ENCODE assay signal across 17 cellular contexts in genomic region chr1:165883056-165883455, GRCh38. TPM values are rescaled to one million over a fixed set of nuclear protein-coding genes. Genes with fewer than 3 reads are reported as not detected.
DNase-seq lines count a peak whose midpoint lies in the region; ATAC-seq and TF ChIP-seq lines count a peak whose summit lies in the region.
"Had no signal": no experiment of that assay in that cellular context is flagged by ENCODE, and none has a peak within 500 bp of the region (broad histone marks: within the 10 kb centered on the region; RNA-seq: fewer than 3 reads in every experiment).

No MANE protein-coding gene starts in this region.

- H3K18ac ChIP-seq in H9 (ENCODE audit: insufficient read length, low read depth, low read length) = no peak overlapping the region

- no peak overlapping the region for H2BK15ac ChIP-seq in H9 (ENCODE audit: low read depth, low read length)

- H2BK120ac ChIP-seq in H9 (ENCODE audit: low read depth, low read length, poor library complexity, severe bottlenecking) = no peak overlapping the region

- H3K9me3 ChIP-seq in H9 (ENCODE audit: control insufficient read depth, low read depth, low read length) = no peaks in the 10 kb centered on the region
- no peaks in the 10 kb centered on the region for H3K9me3 ChIP-seq in RWPE2 (ENCODE audit: severe bottlenecking)
- no peaks in the 10 kb centered on the region for H3K9me3 ChIP-seq in CD8-positive, alpha-beta T cell (ENCODE audit: low read length)
- H3K9me3 ChIP-seq in transverse colon = no peaks in the 10 kb centered on the region
- H3K9me3 ChIP-seq: MG63 had no signal

- no peak overlapping the region for H4K91ac ChIP-seq in H9 (ENCODE audit: insufficient read length, low read depth, low read length)

- H3T11ph ChIP-seq in H9 (ENCODE audit: low read length) = no peak overlapping the region

- H2BK5ac ChIP-seq in H9 (ENCODE audit: insufficient read length, low read length) = no peak overlapping the region

- peaks cover 7% of the 10 kb centered on the region; the same call in 1 of the 2 replicates for H3K4me1 ChIP-seq in H9 (ENCODE audit: insufficient read depth, low read length)
- peaks cover 24% of the 10 kb centered on the region for H3K4me1 ChIP-seq in RWPE2 (ENCODE audit: insufficient read depth, poor library complexity, severe bottlenecking)
- no peaks in the 10 kb centered on the region for H3K4me1 ChIP-seq in CD8-positive, alpha-beta T cell (ENCODE audit: insufficient read depth, low read length)
- peaks cover 0 to 20% (median 16%) of the 10 kb centered on the region in 4 donors for H3K4me1 ChIP-seq in transverse colon

- no peak overlapping the region for H2BK20ac ChIP-seq in H9 (ENCODE audit: low read depth, low read length, poor library complexity, severe bottlenecking)

- no peaks in the 10 kb centered on the region for H4K20me1 ChIP-seq in H9 (ENCODE audit: control insufficient read depth, insufficient read depth, insufficient read length)

- H2AK5ac ChIP-seq in H9 (ENCODE audit: insufficient read length, low read length) = no peak overlapping the region

- no peak overlapping the region for H2BK12ac ChIP-seq in H9 (ENCODE audit: insufficient read length, low read depth, low read length)

- H3K9ac ChIP-seq in H9 (ENCODE audit: extremely low read depth, insufficient read length, low read length) = no peak overlapping the region

- in situ Hi-C loops in transverse colon (cut with MboI; ENCODE audit: low pct_ligation_motif_present in 1 of 4, low pct_unique_long_range_greater_than_20kb in 1 of 4, low sequenced_read_pairs in 3 of 4) = no loop called here

- H3K79me2 ChIP-seq in H9 (ENCODE audit: insufficient read depth, low read length) = peaks cover 51% of the 10 kb centered on the region; the same call in 1 of the 2 replicates

- no peaks in the 10 kb centered on the region for H3K27me3 Mint-ChIP-seq in H9 (ENCODE audit: low read depth)
- H3K27me3 Mint-ChIP-seq in CD8-positive, alpha-beta T cell (ENCODE audit: low read depth) = peaks cover under 1% of the 10 kb centered on the region
- H3K27me3 Mint-ChIP-seq: brain; effector memory CD8-positive, alpha-beta T cell; stimulated activated naive CD8-positive, alpha-beta T cell treated with anti-CD3 and anti-CD28 coated beads, Interleukin-15, Interleukin-2, amounts not matched to agents 100 ng/mL and 50 ng/mL, for 24 hours had no signal

- no peak overlapping the region for H3K4ac ChIP-seq in H9 (ENCODE audit: low read depth, low read length)

- H3K23me2 ChIP-seq in H9 (ENCODE audit: insufficient read length, low read depth, low read length, poor library complexity, severe bottlenecking) = no peaks in the 10 kb centered on the region

- peaks cover 13 to 18% (median 13%) of the 10 kb centered on the region in 3 experiments for H3K36me3 Mint-ChIP-seq in H9 (ENCODE audit: insufficient read depth in 1 of 3, low read depth in 3 of 3)
- H3K36me3 Mint-ChIP-seq in CD8-positive, alpha-beta T cell = no peaks in the 10 kb centered on the region

- H3K27ac ChIP-seq in H9 (ENCODE audit: insufficient read length, low read depth, low read length) (no peak overlapping the region), RWPE2 (ENCODE audit: poor library complexity, severe bottlenecking) (no peak overlapping the region), coronary artery (no peak overlapping the region), transverse colon (no peak overlapping the region)
- no peak overlapping the region for H3K27ac ChIP-seq in CD8-positive, alpha-beta T cell (ENCODE audit: low read depth, low read length)

- WGBS in H9 (ENCODE audit: extremely low coverage, insufficient read length, low lambda C conversion rate) = no CpG with 5 or more reads among the region's 5 CpGs
- 90 to 100% methylated on average over 1 to 5 of the region's 5 CpGs for WGBS in transverse colon (ENCODE audit: low coverage in 1 of 2), 2 donors

- H3K23ac ChIP-seq in H9 (ENCODE audit: insufficient read length, low read depth, low read length) = no peak overlapping the region

- no peak overlapping the region for H2AFZ ChIP-seq in H9 (ENCODE audit: low read length)

- H3K27ac Mint-ChIP-seq in H9 = peak overlapping the region in 2 of 3 experiments; percentile 12 to 72; a peak in 2 of 7 replicates
- H3K27ac Mint-ChIP-seq in CD8-positive, alpha-beta T cell = no peak overlapping the region
- H3K27ac Mint-ChIP-seq: effector memory CD8-positive, alpha-beta T cell; immature natural killer cell; stimulated activated naive CD8-positive, alpha-beta T cell treated with anti-CD3 and anti-CD28 coated beads, Interleukin-15, Interleukin-2, amounts not matched to agents 100 ng/mL and 50 ng/mL, for 24 hours had no signal

- H3K4me3 Mint-ChIP-seq in H9 = no peak overlapping the region
- H3K4me3 Mint-ChIP-seq in CD8-positive, alpha-beta T cell = no peak overlapping the region
- H3K4me3 Mint-ChIP-seq: brain; effector memory CD8-positive, alpha-beta T cell; immature natural killer cell; stimulated activated naive CD8-positive, alpha-beta T cell treated with anti-CD3 and anti-CD28 coated beads, Interleukin-15, Interleukin-2, amounts not matched to agents 100 ng/mL and 50 ng/mL, for 24 hours had no signal

- no peak overlapping the region for H3K56ac ChIP-seq in H9 (ENCODE audit: insufficient read length, low read depth, low read length)

- TF ChIP-seq POLR2A in transverse colon (IDR thresholded peaks at IDR 0.05) = no peak

- no peak overlapping the region for H3K14ac ChIP-seq in H9 (ENCODE audit: insufficient read depth, low read length)

- no peak for TF ChIP-seq EP300 in transverse colon (IDR thresholded peaks at IDR 0.05; ENCODE audit: low read depth)

- H3K4me1 Mint-ChIP-seq in H9 = peaks cover 28 to 29% of the 10 kb centered on the region in 2 experiments
- H3K4me1 Mint-ChIP-seq in CD8-positive, alpha-beta T cell (ENCODE audit: low read depth) = peaks cover 9% of the 10 kb centered on the region

- CTCF ChIA-PET in CD8-positive, alpha-beta T cell (lab: Charles Lee) = no interaction called here

- no peak overlapping the region for H4K8ac ChIP-seq in H9 (replicated peaks; ENCODE audit: insufficient read length, low read depth, low read length)

- DNase-seq in AG10803 (ENCODE audit: low read depth) (peak; percentile 32), H9 (no peak), RWPE2 (ENCODE audit: low spot score) (no peak), islet precursor cell (peak; percentile 64), coronary artery (ENCODE audit: low spot score) (no peak), hypothalamus (lab: John Stamatoyannopoulos, UW) (no peak), transverse colon (no peak)
- DNase-seq in CD8-positive, alpha-beta T cell = no peak
- DNase-seq: activated naive CD4-positive, alpha-beta T cell treated with anti-CD3 and anti-CD28 coated beads, Interleukin-2, amount 50 U/mL, for 16 hours; DMS79; effector memory CD8-positive, alpha-beta T cell; foreskin fibroblast; immature natural killer cell; MG63 had no signal

- H3K36me3 ChIP-seq in RWPE2 (ENCODE audit: low read depth) (0 out of 2 replicates have a peak, but pooled peaks cover 4% of the 10 kb centered on the region), transverse colon (no peaks in the 10 kb centered on the region)
- no peaks in the 10 kb centered on the region for H3K36me3 ChIP-seq in CD8-positive, alpha-beta T cell (ENCODE audit: insufficient read depth, low read length)

- H3K9me3 Mint-ChIP-seq in H9 = peaks cover under 1 to 5% of the 10 kb centered on the region in 2 experiments
- H3K9me3 Mint-ChIP-seq in CD8-positive, alpha-beta T cell = peaks cover under 1% of the 10 kb centered on the region
- H3K9me3 Mint-ChIP-seq: effector memory CD8-positive, alpha-beta T cell; immature natural killer cell; stimulated activated naive CD8-positive, alpha-beta T cell treated with anti-CD3 and anti-CD28 coated beads, Interleukin-15, Interleukin-2, amounts not matched to agents 100 ng/mL and 50 ng/mL, for 24 hours had no signal

- peaks cover 5% of the 10 kb centered on the region for H3K79me1 ChIP-seq in H9 (ENCODE audit: insufficient read depth, low read depth, low read length, poor library complexity, severe bottlenecking)

- intact Hi-C loops in CD8-positive, alpha-beta T cell (cut with DNase I, micrococcal nuclease) = no loop called here
- intact Hi-C loops in transverse colon (cut with DNase I; ENCODE audit: low total_unique reads) = no loop called here

- no peak overlapping the region for H3K4me2 ChIP-seq in H9 (ENCODE audit: insufficient read depth, insufficient read length, low read length)

- no peak for TF ChIP-seq CTCF in AG10803 (conservative IDR thresholded peaks at IDR 0.05; ENCODE audit: low read length)
- no peak for TF ChIP-seq CTCF in H9 (conservative IDR thresholded peaks at IDR 0.05)
- TF ChIP-seq CTCF in RWPE2 (IDR thresholded peaks at IDR 0.05; ENCODE audit: poor library complexity, severe bottlenecking) = no peak
- no peak for TF ChIP-seq CTCF in CD8-positive, alpha-beta T cell (IDR thresholded peaks at IDR 0.05)
- no peak for TF ChIP-seq CTCF in coronary artery (IDR thresholded peaks at IDR 0.05)
- TF ChIP-seq CTCF in transverse colon (IDR thresholded peaks at IDR 0.05) = no peak

- H3K4me3 ChIP-seq in AG10803 (ENCODE audit: low read length) = no peak overlapping the region
- H3K4me3 ChIP-seq in RWPE2 (ENCODE audit: severe bottlenecking) = no peak overlapping the region
- no peak overlapping the region for H3K4me3 ChIP-seq in CD8-positive, alpha-beta T cell (ENCODE audit: low read depth, low read length)
- no peak overlapping the region for H3K4me3 ChIP-seq in coronary artery
- H3K4me3 ChIP-seq in transverse colon = no peak overlapping the region
- H3K4me3 ChIP-seq: MG63 had no signal

- POLR2A ChIA-PET in CD8-positive, alpha-beta T cell (lab: Charles Lee) = no interaction called here

- no peak overlapping the region for H4K5ac ChIP-seq in H9 (ENCODE audit: insufficient read length, low read depth, low read length)

- peak; percentile 80 for ATAC-seq in RWPE2 (ENCODE audit: low read depth)
- no peak for ATAC-seq in CD8-positive, alpha-beta T cell
- ATAC-seq: activated CD4-positive, CD25-positive, alpha-beta regulatory T cell treated with anti-CD3 and anti-CD28 coated beads, Interleukin-2, amount 50 U/mL, for 24 hours; effector memory CD8-positive, alpha-beta T cell had no signal

- no peaks in the 10 kb centered on the region for H3K27me3 ChIP-seq in H9 (ENCODE audit: insufficient read depth, low read length)
- H3K27me3 ChIP-seq in RWPE2 (ENCODE audit: insufficient read depth, poor library complexity, severe bottlenecking) = no peaks in the 10 kb centered on the region
- no peaks in the 10 kb centered on the region for H3K27me3 ChIP-seq in CD8-positive, alpha-beta T cell (ENCODE audit: insufficient read depth, low read length)
- H3K27me3 ChIP-seq in transverse colon = no peaks in the 10 kb centered on the region
- H3K27me3 ChIP-seq: MG63 had no signal

RNA-seq across cellular contexts. Expression of gene UCK2, which starts 55.6 kb away (rescaled TPM):
- 74.8 and 77.9 TPM in 2 replicates for total RNA-seq in H9 (2021)
- 1 to 10 TPM; 1.1 to 1.7 TPM for total RNA-seq in CD8-positive, alpha-beta T cell
- total RNA-seq in transverse colon = 10 to 100 TPM; 18.9 to 96.5 (median 69.7) TPM

Comparison
In these comparisons a context has a peak if more than half of its experiments do, and no peak if none do; other contexts are left out.
1. DNase-seq: peak in AG10803 (single experiment) and islet precursor cell (single experiment); none in H9 (single experiment), RWPE2 (single experiment), CD8-positive, alpha-beta T cell (0 of 7), coronary artery (single experiment), hypothalamus (0 of 51) and transverse colon (single experiment).
2. RNA of gene UCK2, which starts 55.6 kb away (total RNA-seq): 18.9 to 96.5 TPM in transverse colon and 74.8 to 77.9 TPM in H9; 1.1 to 1.7 TPM in CD8-positive, alpha-beta T cell; every median in the first group is over 4 times any median in the second.